Comparison of ENCODE assay signal across 8 cellular contexts in genomic region chr7:4738711-4739527, GRCh38. TPM values are rescaled to one million over a fixed set of nuclear protein-coding genes. Genes with fewer than 3 reads are reported as not detected.
A peak's percentile ranks its signal among the peaks of the same experiment; 100 is the strongest.
DNase-seq lines count a peak whose midpoint lies in the region; ATAC-seq and TF ChIP-seq lines count a peak whose summit lies in the region.

No MANE protein-coding gene starts in this region.

- POLR2A ChIA-PET in CD8-positive, alpha-beta memory T cell (lab: Charles Lee): no interaction called here
- POLR2A ChIA-PET in activated CD8-positive, alpha-beta T cell treated with anti-CD3 and anti-CD28 coated beads, Interleukin-2, amount 10 ng/mL, durations not matched to agents 7 days and 5 days (lab: Charles Lee): interaction anchor here (1.4 kb wide), 1 partner anchor 37 kb away, joined by 7 read pairs; the partner anchor contains the start of gene AP5Z1

- peaks cover 35 to 60% (median 49%) of the 10 kb centered on the region in 3 donors for H3K4me1 Mint-ChIP-seq in CD8-positive, alpha-beta memory T cell
- peaks cover 55% of the 10 kb centered on the region for H3K4me1 Mint-ChIP-seq in activated CD8-positive, alpha-beta T cell treated with anti-CD3 and anti-CD28 coated beads, Interleukin-2, amount 10 ng/mL, durations not matched to agents 7 days and 5 days (ENCODE audit: low read depth)

- CTCF ChIA-PET in CD8-positive, alpha-beta memory T cell (lab: Charles Lee): no interaction called here
- CTCF ChIA-PET in activated CD8-positive, alpha-beta T cell treated with anti-CD3 and anti-CD28 coated beads, Interleukin-2, amount 10 ng/mL, durations not matched to agents 7 days and 5 days (lab: Charles Lee): interaction anchor here (0.9 kb wide), 1 partner anchor 97 kb away, joined by 5 read pairs; no protein-coding TSS in a partner anchor

- TF ChIP-seq EP300 in ovary (IDR thresholded peaks at IDR 0.05): no peak

- H3K27ac Mint-ChIP-seq in CD8-positive, alpha-beta memory T cell: peak overlapping the region in 7 of 8 donors; percentile 15 to 92 (median 71)
- H3K27ac Mint-ChIP-seq in activated CD8-positive, alpha-beta T cell treated with anti-CD3 and anti-CD28 coated beads, Interleukin-2, amount 10 ng/mL, durations not matched to agents 7 days and 5 days: peak overlapping the region; percentile 66

- TF ChIP-seq CTCF in fibroblast of pulmonary artery (IDR thresholded peaks at IDR 0.05; ENCODE audit: low read length, missing control alignments) (peak; percentile 10), ovary (IDR thresholded peaks at IDR 0.05) (no peak), prostate gland (IDR thresholded peaks at IDR 0.05) (no peak)

- H3K27me3 ChIP-seq in CD8-positive, alpha-beta memory T cell (ENCODE audit: insufficient read depth, low read length, poor library complexity, severe bottlenecking): no peaks in the 10 kb centered on the region
- H3K27me3 ChIP-seq in ovary (no peaks in the 10 kb centered on the region), prostate gland (replicated peaks; ENCODE audit: insufficient read depth) (no peaks in the 10 kb centered on the region)

- peaks cover 28% of the 10 kb centered on the region for H3K4me1 ChIP-seq in CD8-positive, alpha-beta memory T cell (ENCODE audit: insufficient read depth, low read length)
- H3K4me1 ChIP-seq in ovary (ENCODE audit: insufficient read depth) (peaks cover 12% of the 10 kb centered on the region), prostate gland (replicated peaks) (peaks cover 4% of the 10 kb centered on the region)

- peak in 1 of 5 donors; percentile 42 for DNase-seq in CD8-positive, alpha-beta memory T cell
- peak; percentile 50 to 51 for DNase-seq in Kasumi-1 (lab: John Stamatoyannopoulos, UW)
- no peak for DNase-seq in activated CD8-positive, alpha-beta T cell treated with anti-CD3 and anti-CD28 coated beads, Interleukin-2, amount 10 ng/mL, durations not matched to agents 7 days and 5 days
- DNase-seq in fibroblast of pulmonary artery (ENCODE audit: low read depth): peak; percentile 94
- peak in 2 of 5 donors; percentile 53 to 57 for DNase-seq in ovary
- no peak for DNase-seq in prostate gland (ENCODE audit: low spot score)
- DNase-seq in left colon: no peak

- intact Hi-C loops in ovary (cut with DNase I): no loop called here
- intact Hi-C loops in prostate gland (cut with DNase I): no loop called here
- intact Hi-C loops in left colon (cut with DNase I, micrococcal nuclease): no loop called here

- no peaks in the 10 kb centered on the region for H3K36me3 ChIP-seq in CD8-positive, alpha-beta memory T cell (ENCODE audit: insufficient read depth, low read length)
- no peaks in the 10 kb centered on the region for H3K36me3 ChIP-seq in ovary
- no peaks in the 10 kb centered on the region for H3K36me3 ChIP-seq in prostate gland

- 11 to 16% (median 12%) methylated on average over 23 of the region's 23 CpGs for WGBS in ovary, 3 donors
- WGBS in prostate gland: 50% methylated on average over 23 of the region's 23 CpGs

- H3K27me3 Mint-ChIP-seq in CD8-positive, alpha-beta memory T cell: no peaks in the 10 kb centered on the region
- no peaks in the 10 kb centered on the region for H3K27me3 Mint-ChIP-seq in activated CD8-positive, alpha-beta T cell treated with anti-CD3 and anti-CD28 coated beads, Interleukin-2, amount 10 ng/mL, durations not matched to agents 7 days and 5 days (ENCODE audit: low read depth)

- ATAC-seq in activated CD8-positive, alpha-beta T cell treated with anti-CD3 and anti-CD28 coated beads, Interleukin-2, amount 10 ng/mL, durations not matched to agents 7 days and 5 days: peak; percentile 40
- ATAC-seq in GM19328 (IDR thresholded peaks at IDR 0.05; ENCODE audit: unreplicated experiment): no peak
- no peak for ATAC-seq in left colon

- peak overlapping the region; percentile 56 for H3K27ac ChIP-seq in CD8-positive, alpha-beta memory T cell (ENCODE audit: low read depth, low read length)
- H3K27ac ChIP-seq in ovary (peak overlapping the region in 1 of 2 donors; percentile 57), prostate gland (peak overlapping the region in 1 of 2 donors; percentile 20)

- H3K36me3 Mint-ChIP-seq in CD8-positive, alpha-beta memory T cell: peaks cover 2 to 47% (median 10%) of the 10 kb centered on the region in 3 donors
- peaks cover 26% of the 10 kb centered on the region for H3K36me3 Mint-ChIP-seq in activated CD8-positive, alpha-beta T cell treated with anti-CD3 and anti-CD28 coated beads, Interleukin-2, amount 10 ng/mL, durations not matched to agents 7 days and 5 days (ENCODE audit: low read depth)

- TF ChIP-seq POLR2A in ovary (IDR thresholded peaks at IDR 0.05) (no peak), prostate gland (IDR thresholded peaks at IDR 0.05) (no peak)

- peak overlapping the region in 3 of 7 donors; percentile 15 to 71 (median 44) for H3K4me3 Mint-ChIP-seq in CD8-positive, alpha-beta memory T cell
- H3K4me3 Mint-ChIP-seq in activated CD8-positive, alpha-beta T cell treated with anti-CD3 and anti-CD28 coated beads, Interleukin-2, amount 10 ng/mL, durations not matched to agents 7 days and 5 days: peak overlapping the region; percentile 29

- no peaks in the 10 kb centered on the region for H3K9me3 Mint-ChIP-seq in CD8-positive, alpha-beta memory T cell
- H3K9me3 Mint-ChIP-seq in activated CD8-positive, alpha-beta T cell treated with anti-CD3 and anti-CD28 coated beads, Interleukin-2, amount 10 ng/mL, durations not matched to agents 7 days and 5 days (ENCODE audit: insufficient read depth): no peaks in the 10 kb centered on the region

- H3K9me3 ChIP-seq in CD8-positive, alpha-beta memory T cell (ENCODE audit: low read length): no peaks in the 10 kb centered on the region
- no peaks in the 10 kb centered on the region for H3K9me3 ChIP-seq in ovary
- no peaks in the 10 kb centered on the region for H3K9me3 ChIP-seq in prostate gland

- H3K4me3 ChIP-seq in CD8-positive, alpha-beta memory T cell (ENCODE audit: low read length): peak overlapping the region; percentile 42
- H3K4me3 ChIP-seq in fibroblast of pulmonary artery (replicated peaks; ENCODE audit: low read depth, low read length) (peak overlapping the region; percentile 39), ovary (peak overlapping the region; percentile 19), prostate gland (no peak overlapping the region)

RNA-seq across cellular contexts. Expression of gene AP5Z1, which starts 36.5 kb away (rescaled TPM):
- total RNA-seq in CD8-positive, alpha-beta memory T cell: 10 to 100 TPM; 47.8 to 49.8 TPM
- 38.9 TPM for polyA plus RNA-seq in CD8-positive, alpha-beta memory T cell
- total RNA-seq in activated CD8-positive, alpha-beta T cell treated with anti-CD3 and anti-CD28 coated beads, Interleukin-2, amount 10 ng/mL, durations not matched to agents 7 days and 5 days: 10 to 100 TPM; 47.3 to 55.0 TPM
- total RNA-seq in ovary (10 to 100 TPM; 16.3 to 37.3 (median 23.1) TPM), prostate gland (10 to 100 TPM; 30.9 to 61.7 TPM), left colon (10 to 100 TPM; 35.8 to 47.5 TPM)
- polyA plus RNA-seq in ovary: 10 to 100 TPM in 1 of 2 donors, 1 to 10 TPM in 1; 2.4 to 26.4 TPM

RNA-seq across cellular contexts. Expression of gene FOXK1, which starts 56.8 kb away (rescaled TPM):
- total RNA-seq in CD8-positive, alpha-beta memory T cell: 10 to 100 TPM; 35.6 to 38.4 TPM
- 4.5 TPM for polyA plus RNA-seq in CD8-positive, alpha-beta memory T cell
- 10 to 100 TPM; 26.8 to 28.5 TPM for total RNA-seq in activated CD8-positive, alpha-beta T cell treated with anti-CD3 and anti-CD28 coated beads, Interleukin-2, amount 10 ng/mL, durations not matched to agents 7 days and 5 days
- total RNA-seq in ovary: 10 to 100 TPM; 10.9 to 43.9 (median 32.6) TPM
- polyA plus RNA-seq in ovary: 10 to 100 TPM in 1 of 2 donors, 1 to 10 TPM in 1; 5.8 to 10.4 TPM
- total RNA-seq in prostate gland: 10 to 100 TPM; 17.3 to 47.5 TPM
- 10 to 100 TPM; 19.9 to 28.3 TPM for total RNA-seq in left colon

Comparison
In these comparisons a context has a peak if more than half of its experiments do, and no peak if none do; other contexts are left out.
1. DNase-seq: peak in Kasumi-1 (2 of 2) and fibroblast of pulmonary artery (single experiment); none in activated CD8-positive, alpha-beta T cell treated with anti-CD3 and anti-CD28 coated beads, Interleukin-2, amount 10 ng/mL, durations not matched to agents 7 days and 5 days (single experiment), prostate gland (single experiment) and left colon (0 of 2).
2. H3K4me3 ChIP-seq: peak in CD8-positive, alpha-beta memory T cell (single experiment), fibroblast of pulmonary artery (single experiment) and ovary (single experiment); none in prostate gland (0 of 2).